8 cellular contexts compared by ENCODE assay signal in the genomic region with DNA sequence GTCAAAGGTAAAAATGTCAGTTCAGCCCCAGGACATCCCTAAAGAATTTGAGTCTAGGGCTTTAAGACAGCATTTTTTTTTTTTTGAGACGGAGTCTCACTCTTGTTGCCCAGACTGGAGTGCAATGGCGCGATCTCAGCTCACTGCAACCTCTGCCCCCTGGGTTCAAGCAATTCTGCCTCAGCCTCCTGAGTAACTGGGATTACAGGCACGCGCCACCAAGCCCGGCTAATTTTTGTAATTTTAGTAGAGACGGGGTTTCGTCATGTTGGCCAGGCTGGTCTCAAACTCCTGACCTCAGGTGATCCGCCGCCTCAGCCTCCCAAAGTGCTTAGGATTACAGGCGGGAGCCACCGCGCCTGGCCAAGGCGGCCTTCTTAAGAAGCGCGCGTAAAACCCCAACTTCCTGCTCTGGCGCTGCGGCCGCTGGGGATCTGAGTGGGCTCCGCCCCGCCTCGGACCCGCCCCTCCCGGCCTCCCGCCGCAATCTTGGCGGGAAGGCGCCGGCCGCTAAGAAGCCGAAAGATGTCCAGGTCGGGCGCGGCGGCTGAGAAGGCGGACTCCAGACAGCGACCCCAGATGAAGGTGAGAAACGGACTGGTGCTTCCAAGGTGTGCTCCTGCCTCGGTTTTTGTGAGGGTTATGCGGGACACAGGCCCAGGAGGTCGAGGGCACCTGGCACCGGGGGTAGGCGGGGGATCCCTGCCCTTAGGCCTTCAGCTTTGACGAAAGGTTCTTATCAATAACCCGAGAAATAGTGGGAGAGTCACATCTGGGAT. TPM values are rescaled to one million over a fixed set of nuclear protein-coding genes. Genes with fewer than 3 reads are reported as not detected.
DNase-seq lines count a peak whose midpoint lies in the region; ATAC-seq and TF ChIP-seq lines count a peak whose summit lies in the region.
"Not testable (repeated sequence)": the region's sequence is repeated elsewhere in the genome, so short reads cannot be mapped to it uniquely, and the experiment has no call there.

A gene (plus strand): TSS at position 495 of the 779 bp plus-strand sequence. CDS start 31 bp downstream, at position 526.

- H3K79me2 ChIP-seq in ACC112 (ENCODE audit: control insufficient read depth, insufficient read depth, low read length, unreplicated experiment), result peaks cover 65% of the 10 kb centered on the region

- H3K4me1 ChIP-seq in ACC112 (ENCODE audit: control insufficient read depth, insufficient read depth, low read length, unreplicated experiment), result peaks cover 20% of the 10 kb centered on the region

- ATAC-seq in GM18873 (IDR thresholded peaks at IDR 0.05; ENCODE audit: low FRiP score, unreplicated experiment) (peak; percentile 40), HG03432 (IDR thresholded peaks at IDR 0.05; ENCODE audit: unreplicated experiment) (peak; percentile 63)

- H3K27ac ChIP-seq in ACC112 (ENCODE audit: low read depth, low read length) (peak within 1 kb of the TSS; percentile 66), skin epidermis (peak within 1 kb of the TSS in 20 of 21 experiments; percentile 10 to 86 (median 76))

- H3K36me3 ChIP-seq in ACC112 (ENCODE audit: insufficient read depth, low read length), result not testable (repeated sequence)

- H2AFZ ChIP-seq in ACC112 (ENCODE audit: low read length, unreplicated experiment), result peak within 1 kb of the TSS; percentile 57

- TF ChIP-seq CTCF in cardiac fibroblast (IDR thresholded peaks at IDR 0.05; ENCODE audit: low read depth, low read length), result not testable (repeated sequence)

- H3K27me3 ChIP-seq in ACC112 (ENCODE audit: insufficient read depth, low read length), result not testable (repeated sequence)

- DNase-seq in NCI-H460 (ENCODE audit: extremely low read depth, low read depth) (peak; percentile 72), cardiac fibroblast (ENCODE audit: low read depth in 2 of 2) (peak; percentile 85 to 86), iPS-NIHi7 (ENCODE audit: extremely low spot score) (peak; percentile 91)
- peak; percentile 55 for DNase-seq in activated CD4-positive, CD25-positive, alpha-beta regulatory T cell treated with anti-CD3 and anti-CD28 coated beads, Interleukin-2, amount 50 U/mL, for 16 hours (ENCODE audit: low read depth, low spot score)

- peak within 1 kb of the TSS; percentile 81 for H3K4me3 ChIP-seq in ACC112 (ENCODE audit: low read depth, low read length)
- H3K4me3 ChIP-seq in cardiac fibroblast (replicated peaks in 1 of 2; ENCODE audit: low read depth in 2 of 2, low read length in 2 of 2), result peak within 1 kb of the TSS; percentile 60 to 72
- peak within 1 kb of the TSS; percentile 37 to 54 (median 50) for H3K4me3 ChIP-seq in skin epidermis

RNA-seq across cellular contexts. Expression of the gene that starts here (rescaled TPM):
- total RNA-seq in NCI-H460 (2014; rRNA removed; shearing (Covaris generic)), result 18.9 and 20.8 TPM in 2 replicates
- 20.4 and 25.3 TPM in 2 replicates for polyA plus RNA-seq in NCI-H460 (2014; cell fraction: nucleus; rRNA removed)

Comparison
In these comparisons a context has a peak if more than half of its experiments do, and no peak if none do; other contexts are left out.
1. Peak in every context shown above with its lines: DNase-seq, ATAC-seq, H3K4me3 ChIP-seq and H3K27ac ChIP-seq.